In the genomic region with DNA sequence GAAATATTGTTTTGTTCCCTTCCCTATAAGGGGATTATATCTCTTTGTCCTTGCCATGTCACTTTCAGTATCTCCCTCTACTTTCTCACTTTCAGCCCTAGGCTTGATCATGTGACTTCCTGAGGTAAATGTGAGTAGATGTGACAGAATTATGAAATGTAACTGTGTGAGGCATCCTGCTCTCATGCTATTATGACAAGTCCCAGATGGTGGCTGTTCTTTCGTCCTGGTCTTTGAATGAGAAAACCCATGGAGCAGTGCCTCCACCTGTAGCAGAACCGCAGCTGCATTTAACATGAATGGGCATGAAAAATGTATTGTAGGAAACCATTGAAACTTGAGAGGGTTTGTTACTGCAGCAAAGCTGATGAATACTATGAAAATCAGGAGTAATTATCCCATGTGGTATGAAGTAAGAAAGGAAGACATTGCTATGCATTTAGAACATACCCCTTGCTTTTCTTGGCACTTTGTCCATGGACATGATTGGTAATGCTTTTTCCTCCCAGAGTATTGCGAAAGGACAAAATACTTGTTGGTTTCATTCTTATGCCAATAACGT, we compare ENCODE assay signal across 8 cellular contexts.
DNase-seq lines count a peak whose midpoint lies in the region; ATAC-seq, FAIRE-seq and TF ChIP-seq lines count a peak whose summit lies in the region.

No MANE protein-coding gene starts in this region.

- 77 to 85% (median 77%) methylated on average over 4 of the region's 4 CpGs for WGBS in ovary, 3 donors
- 78% methylated on average over 4 of the region's 4 CpGs for WGBS in right cardiac atrium

- peak; percentile 94 for ATAC-seq in GM19025 (IDR thresholded peaks at IDR 0.05; ENCODE audit: low read depth, unreplicated experiment)
- ATAC-seq in HG03060 (IDR thresholded peaks at IDR 0.05; ENCODE audit: low read depth, unreplicated experiment) = peak; percentile 100
- ATAC-seq in activated naive CD8-positive, alpha-beta T cell treated with anti-CD3 and anti-CD28 coated beads, Interleukin-2, amount 10 ng/mL, durations not matched to agents 7 days and 5 days (ENCODE audit: low read depth) = peak; percentile 99
- no peak for ATAC-seq in right cardiac atrium

- H3K27ac Mint-ChIP-seq in activated naive CD8-positive, alpha-beta T cell treated with anti-CD3 and anti-CD28 coated beads, Interleukin-2, amount 10 ng/mL, durations not matched to agents 7 days and 5 days = peak overlapping the region; percentile 11

- H3K4me1 ChIP-seq in ovary (ENCODE audit: insufficient read depth) = no peaks in the 10 kb centered on the region
- no peaks in the 10 kb centered on the region for H3K4me1 ChIP-seq in right cardiac atrium (ENCODE audit: control insufficient read depth, insufficient read depth, low read length)

- H3K4me3 ChIP-seq in ovary (no peak overlapping the region), right cardiac atrium (ENCODE audit: low read length) (no peak overlapping the region)

- peaks cover 6% of the 10 kb centered on the region for H3K36me3 Mint-ChIP-seq in activated naive CD8-positive, alpha-beta T cell treated with anti-CD3 and anti-CD28 coated beads, Interleukin-2, amount 10 ng/mL, durations not matched to agents 7 days and 5 days

- no peak for FAIRE-seq in urothelium cell line (lab: Jason Lieb, UNC)

- POLR2A ChIA-PET in activated naive CD8-positive, alpha-beta T cell treated with anti-CD3 and anti-CD28 coated beads, Interleukin-2, amount 10 ng/mL, durations not matched to agents 7 days and 5 days (lab: Charles Lee) = no interaction called here

- no peaks in the 10 kb centered on the region for H3K36me3 ChIP-seq in ovary

- in situ Hi-C loops in G401 (cut with HindIII; ENCODE audit: low sequenced_read_pairs) = no loop called here

- H3K27ac ChIP-seq in ovary (no peak overlapping the region), right cardiac atrium (ENCODE audit: low read length) (no peak overlapping the region)

- H3K27me3 ChIP-seq in ovary = no peaks in the 10 kb centered on the region
- no peaks in the 10 kb centered on the region for H3K27me3 ChIP-seq in right cardiac atrium (ENCODE audit: control insufficient read depth, insufficient read depth)

- H3K9me3 Mint-ChIP-seq in activated naive CD8-positive, alpha-beta T cell treated with anti-CD3 and anti-CD28 coated beads, Interleukin-2, amount 10 ng/mL, durations not matched to agents 7 days and 5 days = peaks cover 4% of the 10 kb centered on the region

- TF ChIP-seq EP300 in ovary (IDR thresholded peaks at IDR 0.05) = no peak

- H3K4me1 Mint-ChIP-seq in activated naive CD8-positive, alpha-beta T cell treated with anti-CD3 and anti-CD28 coated beads, Interleukin-2, amount 10 ng/mL, durations not matched to agents 7 days and 5 days = peaks cover 16% of the 10 kb centered on the region

- intact Hi-C loops in ovary (cut with DNase I) = no loop called here
- intact Hi-C loops in right cardiac atrium (cut with DNase I) = no loop called here

- peak overlapping the region; percentile 48 for H3K4me3 Mint-ChIP-seq in activated naive CD8-positive, alpha-beta T cell treated with anti-CD3 and anti-CD28 coated beads, Interleukin-2, amount 10 ng/mL, durations not matched to agents 7 days and 5 days

- DNase-seq in AG20443 (ENCODE audit: low spot score) = peak; percentile 43
- DNase-seq in activated naive CD8-positive, alpha-beta T cell treated with anti-CD3 and anti-CD28 coated beads, Interleukin-2, amount 10 ng/mL, durations not matched to agents 7 days and 5 days = no peak
- DNase-seq in ovary = no peak
- DNase-seq in urothelium cell line (ENCODE audit: low spot score) = no peak
- no peak for DNase-seq in G401 (ENCODE audit: low spot score)
- DNase-seq in right cardiac atrium = no peak

- peaks cover 17% of the 10 kb centered on the region for H3K27me3 Mint-ChIP-seq in activated naive CD8-positive, alpha-beta T cell treated with anti-CD3 and anti-CD28 coated beads, Interleukin-2, amount 10 ng/mL, durations not matched to agents 7 days and 5 days

- no peak for TF ChIP-seq POLR2A in ovary (IDR thresholded peaks at IDR 0.05)

- H3K9me3 ChIP-seq in ovary (no peaks in the 10 kb centered on the region), right cardiac atrium (ENCODE audit: control insufficient read depth, low read length) (no peaks in the 10 kb centered on the region)

- no peak for TF ChIP-seq CTCF in ovary (IDR thresholded peaks at IDR 0.05)

Comparison
In these comparisons a context has a peak if more than half of its experiments do, and no peak if none do; other contexts are left out.
1. ATAC-seq: peak in GM19025 (single experiment), HG03060 (single experiment) and activated naive CD8-positive, alpha-beta T cell treated with anti-CD3 and anti-CD28 coated beads, Interleukin-2, amount 10 ng/mL, durations not matched to agents 7 days and 5 days (single experiment); none in right cardiac atrium (0 of 2).